In the genomic region with DNA sequence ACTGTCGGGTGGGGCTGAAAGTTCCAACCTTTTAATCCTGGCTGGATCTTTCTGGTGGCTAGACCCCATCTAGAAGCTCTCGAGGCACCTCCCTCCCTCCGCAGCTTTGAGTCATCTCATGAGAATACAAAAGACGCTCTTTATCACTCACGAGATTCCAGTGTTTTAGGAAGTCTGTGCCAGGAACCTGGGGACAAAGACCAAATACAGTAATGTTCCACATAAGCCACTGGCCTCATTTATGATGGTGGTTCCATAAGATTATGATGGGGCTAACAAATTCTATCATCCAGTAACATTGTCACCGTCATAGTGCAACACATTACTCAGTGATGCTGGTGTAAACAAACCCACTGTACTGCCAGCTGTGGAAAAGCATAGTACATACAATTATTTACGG, we compare ENCODE assay signal across 16 cellular contexts. TPM values are rescaled to one million over a fixed set of nuclear protein-coding genes. Genes with fewer than 3 reads are reported as not detected.
A peak's percentile ranks its signal among the peaks of the same experiment; 100 is the strongest.
DNase-seq lines count a peak whose midpoint lies in the region; ATAC-seq and TF ChIP-seq lines count a peak whose summit lies in the region.
"Had no signal": no experiment of that assay in that cellular context is flagged by ENCODE, and none has a peak within 500 bp of the region (broad histone marks: within the 10 kb centered on the region; RNA-seq: fewer than 3 reads in every experiment).

No MANE protein-coding gene starts in this region.

- POLR2A ChIA-PET in Caco-2 (lab: Charles Lee) = no interaction called here

- no peak overlapping the region for H3K4me3 ChIP-seq in Caco-2 (ENCODE audit: low read depth, low read length)

- TF ChIP-seq CTCF in endothelial cell (IDR thresholded peaks at IDR 0.05; ENCODE audit: unreplicated experiment) = no peak
- no peak for TF ChIP-seq CTCF in Caco-2 (IDR thresholded peaks at IDR 0.05; ENCODE audit: insufficient read depth in 1 of 2, low read depth in 1 of 2, low read length in 1 of 2, severe bottlenecking in 1 of 2, unreplicated experiment in 1 of 2)

- H3K36me3 ChIP-seq in Caco-2 (ENCODE audit: control insufficient read depth, insufficient read depth, low read length) = no peaks in the 10 kb centered on the region

- no peak for ATAC-seq in HG03135 (IDR thresholded peaks at IDR 0.05; ENCODE audit: unreplicated experiment)
- ATAC-seq: activated naive CD4-positive, alpha-beta T cell treated with anti-CD3 and anti-CD28 coated beads, Interleukin-2, amount 50 U/mL, for 72 hours; Panc1; stimulated activated naive CD8-positive, alpha-beta T cell treated with anti-CD3 and anti-CD28 coated beads, Interleukin-15, Interleukin-2, amounts not matched to agents 100 U/mL and 50 U/mL, for 24 hours had no signal

- H3K4me1 Mint-ChIP-seq in endothelial cell (ENCODE audit: unreplicated experiment) (peaks cover 41% of the 10 kb centered on the region), Caco-2 (ENCODE audit: low read depth, unreplicated experiment) (peaks cover 8% of the 10 kb centered on the region)

- peak; percentile 83 for DNase-seq in COR-L47 (lab: John Stamatoyannopoulos, UW)
- DNase-seq in NCI-H69 (lab: John Stamatoyannopoulos, UW) = peak; percentile 96
- DNase-seq in endothelial cell (ENCODE audit: low spot score) = no peak
- DNase-seq in pons (ENCODE audit: low spot score) = peak; percentile 93
- DNase-seq in Caco-2 = no peak
- no peak for DNase-seq in DMS79 treated with DMSO at 0.1 percent for 48 hours (lab: John Stamatoyannopoulos, UW)
- DNase-seq: activated CD4-positive, alpha-beta T cell treated with anti-CD3 and anti-CD28 coated beads, Interleukin-2, amount 50 U/mL, for 4 hours; activated T-cell treated with anti-CD3 and anti-CD28 coated beads, Interleukin-2, amount 50 U/mL, for 1 hour; Karpas-422; NCI-H1694; NCI-H526 treated with DMSO at 0.1 percent for 48 hours; occipital lobe; stimulated activated naive CD8-positive, alpha-beta T cell treated with anti-CD3 and anti-CD28 coated beads, Interleukin-15, Interleukin-2, amounts not matched to agents 100 U/mL and 50 U/mL, for 24 hours had no signal

- H3K9me3 ChIP-seq in Caco-2 = no peaks in the 10 kb centered on the region

- peaks cover 10% of the 10 kb centered on the region for H3K4me1 ChIP-seq in Caco-2

- H3K27me3 Mint-ChIP-seq in endothelial cell (ENCODE audit: unreplicated experiment) (peaks cover 3% of the 10 kb centered on the region), Caco-2 (ENCODE audit: insufficient read depth, unreplicated experiment) (no peaks in the 10 kb centered on the region)

- no peaks in the 10 kb centered on the region for H3K27me3 ChIP-seq in Caco-2 (replicated peaks; ENCODE audit: control insufficient read depth, insufficient read depth, low read length)

- no peak overlapping the region for H3K4me3 Mint-ChIP-seq in endothelial cell (ENCODE audit: unreplicated experiment)
- no peak overlapping the region for H3K4me3 Mint-ChIP-seq in Caco-2 (ENCODE audit: unreplicated experiment)

- peak overlapping the region; percentile 65 for H3K27ac Mint-ChIP-seq in endothelial cell (ENCODE audit: unreplicated experiment)
- H3K27ac Mint-ChIP-seq in Caco-2 (ENCODE audit: unreplicated experiment) = no peak overlapping the region
- H3K27ac Mint-ChIP-seq: activated naive CD4-positive, alpha-beta T cell treated with anti-CD3 and anti-CD28 coated beads, Interleukin-2, amount 50 U/mL, for 72 hours had no signal

- intact Hi-C loops in Caco-2 (cut with micrococcal nuclease; ENCODE audit: unreplicated experiment) = no loop called here

- no TSS peak for BruUV-seq in Caco-2 (replicated peaks; lab: Mats Ljungman, UMichigan)

- H3K36me3 Mint-ChIP-seq in endothelial cell (ENCODE audit: low read depth, unreplicated experiment) (peaks cover 4% of the 10 kb centered on the region), Caco-2 (ENCODE audit: insufficient read depth, unreplicated experiment) (no peaks in the 10 kb centered on the region)
- H3K36me3 Mint-ChIP-seq: activated naive CD4-positive, alpha-beta T cell treated with anti-CD3 and anti-CD28 coated beads, Interleukin-2, amount 50 U/mL, for 72 hours had no signal

- CTCF ChIA-PET in Caco-2 (lab: Charles Lee) = no interaction called here

- H3K9me3 Mint-ChIP-seq in endothelial cell (ENCODE audit: unreplicated experiment) (no peaks in the 10 kb centered on the region), Caco-2 (ENCODE audit: unreplicated experiment) (no peaks in the 10 kb centered on the region)
- H3K9me3 Mint-ChIP-seq: activated naive CD4-positive, alpha-beta T cell treated with anti-CD3 and anti-CD28 coated beads, Interleukin-2, amount 50 U/mL, for 72 hours had no signal

RNA-seq across cellular contexts. Expression of gene NCOA7, which starts 48.7 kb away (rescaled TPM):
- total RNA-seq in endothelial cell (ENCODE audit: unreplicated experiment) (26.2 TPM), Caco-2 (2022) (62.0 and 67.9 TPM in 2 replicates)

Comparison
In these comparisons a context has a peak if more than half of its experiments do, and no peak if none do; other contexts are left out.
1. DNase-seq: peak in COR-L47 (single experiment), NCI-H69 (single experiment) and pons (single experiment); none in endothelial cell (single experiment), Caco-2 (0 of 2) and DMS79 treated with DMSO at 0.1 percent for 48 hours (single experiment).